ENCODE assay signal across 24 cellular contexts in the genomic region with DNA sequence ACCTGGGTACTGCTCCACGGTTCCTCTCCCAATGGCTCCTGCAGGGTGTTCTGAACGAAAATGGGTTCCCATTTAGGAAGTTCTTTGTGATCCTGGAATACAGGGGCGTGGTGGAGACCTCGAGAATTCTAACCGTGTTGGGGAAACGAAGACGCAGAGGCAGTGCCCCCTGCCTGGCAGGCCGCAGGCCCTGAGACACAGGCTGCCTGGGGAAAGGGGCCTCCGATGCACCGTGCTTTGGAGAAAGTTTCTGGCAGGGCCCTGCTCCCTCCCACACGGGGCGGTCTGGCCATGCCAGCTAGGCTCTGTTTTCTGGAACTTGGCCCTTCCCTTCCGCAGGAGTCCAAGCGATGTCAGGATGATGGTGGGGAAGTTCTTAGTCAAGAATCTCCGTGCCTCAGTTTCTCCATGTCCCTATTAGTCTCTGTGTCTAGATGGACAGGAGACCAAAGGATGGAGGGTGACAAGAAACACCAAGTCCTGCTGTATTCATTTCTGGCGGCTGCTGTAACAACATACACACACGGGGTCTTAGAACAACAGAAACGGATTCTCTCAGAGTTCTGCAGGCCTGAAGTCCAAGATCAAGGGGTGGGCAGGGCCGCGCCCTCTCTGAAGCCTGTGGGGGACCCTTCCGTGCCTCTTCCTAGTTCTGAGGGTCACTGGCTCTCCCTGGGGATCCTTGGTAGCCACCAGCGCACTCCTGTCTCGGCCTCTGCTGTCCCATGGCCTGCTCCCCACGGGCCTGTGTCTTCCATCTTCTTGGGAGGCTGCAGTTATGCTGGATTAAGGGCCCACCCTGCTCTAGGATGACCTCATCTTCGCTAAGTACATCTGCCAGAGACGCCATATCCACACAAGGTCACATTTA.
"Had no signal": no experiment of that assay in that cellular context is flagged by ENCODE, and none has a peak within 500 bp of the region (broad histone marks: within the 10 kb centered on the region; RNA-seq: fewer than 3 reads in every experiment).

No MANE protein-coding gene starts in this region.

- H3K36me3 ChIP-seq: neural progenitor cell, right lobe of liver, vagina, WERI-Rb-1 had no signal

- H3K4me3 ChIP-seq: body of pancreas, coronary artery, gastroesophageal sphincter, hepatocyte, neural progenitor cell, right lobe of liver, vagina had no signal

- H3K27ac ChIP-seq: body of pancreas, coronary artery, gastroesophageal sphincter, hepatocyte, neural progenitor cell, right lobe of liver, vagina, WERI-Rb-1 had no signal

- DNase-seq: activated CD4-positive, alpha-beta memory T cell treated with anti-CD3 and anti-CD28 coated beads for 36 hours; activated CD4-positive, alpha-beta T cell treated with anti-CD3 and anti-CD28 coated beads, Interleukin-2, amount 10 ng/mL, durations not matched to agents 24 days and 14 days; activated CD4-positive, CD25-positive, alpha-beta regulatory T cell treated with anti-CD3 and anti-CD28 coated beads, Interleukin-2, amount 50 U/mL, for 72 hours; activated CD8-positive, alpha-beta memory T cell treated with anti-CD3 and anti-CD28 coated beads, Interleukin-2, amount 50 U/mL, for 4 hours; activated naive CD4-positive, alpha-beta T cell treated with Interleukin-2 at 50 U/mL for 16 hours; activated T-cell treated with anti-CD3 and anti-CD28 coated beads, Interleukin-2, amount 50 U/mL, for 1 hour; anterior cingulate cortex; body of pancreas; cerebellar nuclear complex; islet precursor cell; natural killer cell; stimulated activated CD4-positive, alpha-beta T cell treated with anti-CD3 and anti-CD28 coated beads, Interleukin-2, amount 100 ng/mL, for 48 hours; stimulated activated naive CD8-positive, alpha-beta T cell treated with anti-CD3 and anti-CD28 coated beads, Interleukin-15, amount 100 ng/mL, for 72 hours; substantia nigra; SW 1271; T1000; WERI-Rb-1 had no signal

- ATAC-seq: activated T-helper 17 cell treated with anti-CD3 and anti-CD28 coated beads, Interleukin-2, amount 50 U/mL, for 72 hours; body of pancreas; gastroesophageal sphincter; natural killer cell; right lobe of liver; stimulated activated naive CD8-positive, alpha-beta T cell treated with anti-CD3 and anti-CD28 coated beads, Interleukin-15, amount 100 ng/mL, for 72 hours had no signal

- H3K4me1 ChIP-seq: neural progenitor cell had no signal

- H3K9me3 ChIP-seq: body of pancreas, gastroesophageal sphincter, right lobe of liver, vagina had no signal

- H3K27me3 ChIP-seq: body of pancreas, gastroesophageal sphincter, hepatocyte, neural progenitor cell, right lobe of liver, vagina had no signal
